11 cellular contexts compared by ENCODE assay signal in genomic region chr7:522938-523289, GRCh38. TPM values are rescaled to one million over a fixed set of nuclear protein-coding genes. Genes with fewer than 3 reads are reported as not detected.
DNase-seq lines count a peak whose midpoint lies in the region; ATAC-seq and TF ChIP-seq lines count a peak whose summit lies in the region.
"Had no signal": no experiment of that assay in that cellular context is flagged by ENCODE, and none has a peak within 500 bp of the region (broad histone marks: within the 10 kb centered on the region; RNA-seq: fewer than 3 reads in every experiment).

No MANE protein-coding gene starts in this region.

- no peak overlapping the region for H3K9ac ChIP-seq in HCT116 (ENCODE audit: low read length)

- H3K4me3 Mint-ChIP-seq in stimulated activated effector memory CD8-positive, alpha-beta T cell treated with anti-CD3 and anti-CD28 coated beads, Interleukin-12 subunit alpha, Interleukin-12 subunit beta, amount 100 ng/mL, for 72 hours, result peak overlapping the region; percentile 25

- TF ChIP-seq CTCF in HCT116 (IDR thresholded peaks at IDR 0.05 in 2 of 3, conservative IDR thresholded peaks at IDR 0.05 in 1 of 3; ENCODE audit: borderline replicate concordance in 1 of 3, insufficient read depth in 1 of 3, low read depth in 2 of 3, low read length in 2 of 3), result no peak
- TF ChIP-seq CTCF in ascending aorta (IDR thresholded peaks at IDR 0.05), result no peak
- TF ChIP-seq CTCF in left lung (IDR thresholded peaks at IDR 0.05), result no peak

- H4K20me1 ChIP-seq in HCT116 (ENCODE audit: insufficient read depth), result no peaks in the 10 kb centered on the region

- peaks cover 15% of the 10 kb centered on the region for H3K36me3 Mint-ChIP-seq in stimulated activated effector memory CD8-positive, alpha-beta T cell treated with anti-CD3 and anti-CD28 coated beads, Interleukin-12 subunit alpha, Interleukin-12 subunit beta, amount 100 ng/mL, for 72 hours

- no peaks in the 10 kb centered on the region; a peak in 1 of 4 replicates for H3K9me3 ChIP-seq in HCT116 (ENCODE audit: control insufficient read depth in 1 of 2, insufficient read depth in 1 of 2, low read depth in 1 of 2, low read length in 2 of 2)
- H3K9me3 ChIP-seq in ascending aorta, result peaks cover 8 to 12% of the 10 kb centered on the region in 2 donors
- no peaks in the 10 kb centered on the region for H3K9me3 ChIP-seq in left lung
- H3K9me3 ChIP-seq: adrenal gland, uterus had no signal

- no peaks in the 10 kb centered on the region for H3K9me2 ChIP-seq in HCT116 (ENCODE audit: insufficient read depth)

- H3K27ac ChIP-seq in HCT116 (ENCODE audit: low read depth, low read length) (no peak overlapping the region), ascending aorta (peak overlapping the region; percentile 95 to 98), left lung (no peak overlapping the region)
- H3K27ac ChIP-seq: PC-9, uterus had no signal

- H2AFZ ChIP-seq in HCT116 (ENCODE audit: low read depth, low read length, poor library complexity, severe bottlenecking), result no peak overlapping the region
- H2AFZ ChIP-seq: PC-9 had no signal

- no peaks in the 10 kb centered on the region for H3K9me3 Mint-ChIP-seq in stimulated activated effector memory CD8-positive, alpha-beta T cell treated with anti-CD3 and anti-CD28 coated beads, Interleukin-12 subunit alpha, Interleukin-12 subunit beta, amount 100 ng/mL, for 72 hours

- DNase-seq in HCT116 (ENCODE audit: low read depth, low spot score), result no peak
- no peak for DNase-seq in ascending aorta (ENCODE audit: low spot score in 2 of 2)
- peak in 1 of 2 donors; percentile 72 for DNase-seq in left lung
- DNase-seq in stimulated activated effector memory CD8-positive, alpha-beta T cell treated with anti-CD3 and anti-CD28 coated beads, Interleukin-12 subunit alpha, Interleukin-12 subunit beta, amount 100 ng/mL, for 72 hours (ENCODE audit: low spot score in 2 of 2), result no peak
- DNase-seq in NCI-H69 (lab: John Stamatoyannopoulos, UW), result no peak
- no peak for DNase-seq in left lobe of liver (ENCODE audit: low spot score)
- DNase-seq: activated T-cell treated with anti-CD3 and anti-CD28 coated beads for 4 hours had no signal

- H3K4me1 Mint-ChIP-seq in stimulated activated effector memory CD8-positive, alpha-beta T cell treated with anti-CD3 and anti-CD28 coated beads, Interleukin-12 subunit alpha, Interleukin-12 subunit beta, amount 100 ng/mL, for 72 hours, result peaks cover 6% of the 10 kb centered on the region

- no peak overlapping the region for H3K27ac Mint-ChIP-seq in stimulated activated effector memory CD8-positive, alpha-beta T cell treated with anti-CD3 and anti-CD28 coated beads, Interleukin-12 subunit alpha, Interleukin-12 subunit beta, amount 100 ng/mL, for 72 hours

- H3K4me1 ChIP-seq in HCT116 (ENCODE audit: control insufficient read depth in 1 of 2, insufficient read depth in 2 of 2, low read length in 2 of 2) (peaks cover 28 to 49% of the 10 kb centered on the region in 2 experiments), ascending aorta (peaks cover 13 to 22% of the 10 kb centered on the region in 2 donors), left lung (peaks cover 14 to 46% of the 10 kb centered on the region in 2 donors)
- H3K4me1 ChIP-seq: uterus had no signal

- no TSS peak for BruUV-seq in HCT116 (replicated peaks; lab: Mats Ljungman, UMichigan)

- no peak for ATAC-seq in HCT116
- no peak for ATAC-seq in left lung
- no peak for ATAC-seq in stimulated activated effector memory CD8-positive, alpha-beta T cell treated with anti-CD3 and anti-CD28 coated beads, Interleukin-12 subunit alpha, Interleukin-12 subunit beta, amount 100 ng/mL, for 72 hours
- no peak for ATAC-seq in GM18868 (IDR thresholded peaks at IDR 0.05; ENCODE audit: unreplicated experiment)
- no peak for ATAC-seq in left lobe of liver

- H3K4me2 ChIP-seq in HCT116 (ENCODE audit: low read length), result peak overlapping the region; percentile 97

- H3K36me3 ChIP-seq in HCT116 (ENCODE audit: control insufficient read depth in 1 of 2, insufficient read depth in 2 of 2, low read length in 2 of 2) (no peaks in the 10 kb centered on the region), ascending aorta (peaks cover 0 to 3% of the 10 kb centered on the region in 2 donors), left lung (no peaks in the 10 kb centered on the region)
- H3K36me3 ChIP-seq: adrenal gland, uterus had no signal

- no peak for TF ChIP-seq RAD21 in HCT116 (IDR thresholded peaks at IDR 0.05; ENCODE audit: low read depth)

- RAD21 ChIA-PET in HCT116 (lab: Charles Lee; ENCODE audit: low non-redundant PET in 1 of 2, low total read pairs in 2 of 2, uncharacterized antibody in 2 of 2, unreplicated experiment in 2 of 2), result interaction anchor here in 1 of 2 experiments (0.7 kb wide), 1 partner anchor 13 kb away, joined by 5 read pairs; no protein-coding TSS in a partner anchor

- TF ChIP-seq POLR2A in HCT116 (IDR thresholded peaks at IDR 0.05; ENCODE audit: borderline replicate concordance, extremely low read depth, insufficient read depth, insufficient read length), result no peak

- H3K4me3 ChIP-seq in HCT116 (replicated peaks in 1 of 2; ENCODE audit: low read depth in 1 of 2, low read length in 2 of 2) (peak overlapping the region in 1 of 2 experiments; percentile 62; a peak in 2 of 4 replicates), ascending aorta (peak overlapping the region; percentile 75 to 77), left lung (peak overlapping the region; percentile 27 to 31)

- intact Hi-C loops in HCT116 (cut with micrococcal nuclease) (loop anchor here (2.0 kb wide), 1 partner anchor 16 kb away; no protein-coding TSS in a partner anchor), ascending aorta (cut with DNase I) (loop anchor here (1.0 to 5.0 kb wide), 3 partner anchors 20 to 291 kb away; no protein-coding TSS in a partner anchor), left lung (cut with DNase I) (no loop called here)

- H3K27me3 ChIP-seq in HCT116 (ENCODE audit: insufficient read depth, low read length), result no peaks in the 10 kb centered on the region
- H3K27me3 ChIP-seq in ascending aorta, result no peaks in the 10 kb centered on the region
- peaks cover 31 to 65% of the 10 kb centered on the region in 2 donors for H3K27me3 ChIP-seq in left lung

- POLR2A ChIA-PET in HCT116 (lab: Charles Lee), result no interaction called here

- peaks cover 8% of the 10 kb centered on the region; the same call in 1 of the 2 replicates for H3K79me2 ChIP-seq in HCT116 (ENCODE audit: insufficient read depth, low read length)

- CTCF ChIA-PET in HCT116 (lab: Charles Lee), result no interaction called here

TF ChIP-seq in HCT116, 20 proteins besides CTCF, POLR2A, EP300 and RAD21:
- no peak for TF ChIP-seq MAX (IDR thresholded peaks at IDR 0.05)
- TF ChIP-seq YY1 (IDR thresholded peaks at IDR 0.05; ENCODE audit: extremely low read depth, insufficient replicate concordance, low read depth, low read length), result no peak
- TF ChIP-seq CEBPB (IDR thresholded peaks at IDR 0.05; ENCODE audit: low read depth), result no peak
- no peak for TF ChIP-seq ZNF274 (IDR thresholded peaks at IDR 0.05; ENCODE audit: low read depth, low read length)
- TF ChIP-seq EZH2 (IDR thresholded peaks at IDR 0.05), result no peak
- TF ChIP-seq ATF3 (IDR thresholded peaks at IDR 0.05), result no peak
- no peak for TF ChIP-seq SP1 (IDR thresholded peaks at IDR 0.05; ENCODE audit: low read depth)
- no peak for TF ChIP-seq JUND (IDR thresholded peaks at IDR 0.05)
- TF ChIP-seq SIN3A (IDR thresholded peaks at IDR 0.05; ENCODE audit: low read depth), result no peak
- no peak for TF ChIP-seq SRF (IDR thresholded peaks at IDR 0.05; ENCODE audit: low read depth)
- TF ChIP-seq EZH2phosphoT487 (IDR thresholded peaks at IDR 0.05; ENCODE audit: borderline replicate concordance), result no peak
- no peak for TF ChIP-seq ZFX (IDR thresholded peaks at IDR 0.05)
- no peak for TF ChIP-seq REST (IDR thresholded peaks at IDR 0.05; ENCODE audit: low read depth)
- TF ChIP-seq EGR1 (IDR thresholded peaks at IDR 0.05; ENCODE audit: low read depth), result no peak
- TF ChIP-seq ELF1 (IDR thresholded peaks at IDR 0.05; ENCODE audit: borderline replicate concordance, low read depth), result no peak
- TF ChIP-seq POLR2AphosphoS5 (IDR thresholded peaks at IDR 0.05; ENCODE audit: low read depth, low read length), result no peak

RNA-seq across cellular contexts. Expression of gene PDGFA, which starts 3.3 kb away (rescaled TPM):
- 44.7 TPM for total RNA-seq in HCT116 (2021; ENCODE audit: unreplicated experiment)
- 48.1 and 74.9 TPM in 2 replicates for polyA plus RNA-seq in HCT116 (2012)
- total RNA-seq in ascending aorta, result 349 TPM
- total RNA-seq in left lung, result 10 to 100 TPM; 29.1 to 69.4 TPM
- total RNA-seq in left lobe of liver, result 2.7 TPM

Comparison
In these comparisons a context has a peak if more than half of its experiments do, and no peak if none do; other contexts are left out.
1. H3K27ac ChIP-seq: peak in ascending aorta (2 of 2); none in HCT116 (single experiment) and left lung (0 of 2).
2. intact Hi-C loops: an anchor here in HCT116 (2.0 kb wide) and ascending aorta (1.0 to 5.0 kb wide); none called in left lung.